1 cellular context compared by ENCODE assay signal in genomic region chr19:33158365-33158764, GRCh38.
TF ChIP-seq lines count a peak whose summit lies in the region.

No MANE protein-coding gene starts in this region.

TF ChIP-seq in liver, 16 proteins besides CTCF, POLR2A, EP300 and RAD21 (continued from another document):
- TF ChIP-seq, protein P1, sequence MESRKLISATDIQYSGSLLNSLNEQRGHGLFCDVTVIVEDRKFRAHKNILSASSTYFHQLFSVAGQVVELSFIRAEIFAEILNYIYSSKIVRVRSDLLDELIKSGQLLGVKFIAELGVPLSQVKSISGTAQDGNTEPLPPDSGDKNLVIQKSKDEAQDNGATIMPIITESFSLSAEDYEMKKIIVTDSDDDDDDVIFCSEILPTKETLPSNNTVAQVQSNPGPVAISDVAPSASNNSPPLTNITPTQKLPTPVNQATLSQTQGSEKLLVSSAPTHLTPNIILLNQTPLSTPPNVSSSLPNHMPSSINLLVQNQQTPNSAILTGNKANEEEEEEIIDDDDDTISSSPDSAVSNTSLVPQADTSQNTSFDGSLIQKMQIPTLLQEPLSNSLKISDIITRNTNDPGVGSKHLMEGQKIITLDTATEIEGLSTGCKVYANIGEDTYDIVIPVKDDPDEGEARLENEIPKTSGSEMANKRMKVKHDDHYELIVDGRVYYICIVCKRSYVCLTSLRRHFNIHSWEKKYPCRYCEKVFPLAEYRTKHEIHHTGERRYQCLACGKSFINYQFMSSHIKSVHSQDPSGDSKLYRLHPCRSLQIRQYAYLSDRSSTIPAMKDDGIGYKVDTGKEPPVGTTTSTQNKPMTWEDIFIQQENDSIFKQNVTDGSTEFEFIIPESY (IDR thresholded peaks at IDR 0.05): no peak
- TF ChIP-seq EGR1 (IDR thresholded peaks at IDR 0.05; ENCODE audit: low read depth in 2 of 2) (no peak), FOXA1 (IDR thresholded peaks at IDR 0.05) (no peak), REST (IDR thresholded peaks at IDR 0.05) (no peak), YY1 (IDR thresholded peaks at IDR 0.05) (peak; percentile 39), TAF1 (conservative IDR thresholded peaks at IDR 0.05) (no peak)
- TF ChIP-seq, protein P2, sequence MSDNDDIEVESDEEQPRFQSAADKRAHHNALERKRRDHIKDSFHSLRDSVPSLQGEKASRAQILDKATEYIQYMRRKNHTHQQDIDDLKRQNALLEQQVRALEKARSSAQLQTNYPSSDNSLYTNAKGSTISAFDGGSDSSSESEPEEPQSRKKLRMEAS (IDR thresholded peaks at IDR 0.05): no peak
TF ChIP-seq in liver: peak in this region for 5.
